In the genomic region with DNA sequence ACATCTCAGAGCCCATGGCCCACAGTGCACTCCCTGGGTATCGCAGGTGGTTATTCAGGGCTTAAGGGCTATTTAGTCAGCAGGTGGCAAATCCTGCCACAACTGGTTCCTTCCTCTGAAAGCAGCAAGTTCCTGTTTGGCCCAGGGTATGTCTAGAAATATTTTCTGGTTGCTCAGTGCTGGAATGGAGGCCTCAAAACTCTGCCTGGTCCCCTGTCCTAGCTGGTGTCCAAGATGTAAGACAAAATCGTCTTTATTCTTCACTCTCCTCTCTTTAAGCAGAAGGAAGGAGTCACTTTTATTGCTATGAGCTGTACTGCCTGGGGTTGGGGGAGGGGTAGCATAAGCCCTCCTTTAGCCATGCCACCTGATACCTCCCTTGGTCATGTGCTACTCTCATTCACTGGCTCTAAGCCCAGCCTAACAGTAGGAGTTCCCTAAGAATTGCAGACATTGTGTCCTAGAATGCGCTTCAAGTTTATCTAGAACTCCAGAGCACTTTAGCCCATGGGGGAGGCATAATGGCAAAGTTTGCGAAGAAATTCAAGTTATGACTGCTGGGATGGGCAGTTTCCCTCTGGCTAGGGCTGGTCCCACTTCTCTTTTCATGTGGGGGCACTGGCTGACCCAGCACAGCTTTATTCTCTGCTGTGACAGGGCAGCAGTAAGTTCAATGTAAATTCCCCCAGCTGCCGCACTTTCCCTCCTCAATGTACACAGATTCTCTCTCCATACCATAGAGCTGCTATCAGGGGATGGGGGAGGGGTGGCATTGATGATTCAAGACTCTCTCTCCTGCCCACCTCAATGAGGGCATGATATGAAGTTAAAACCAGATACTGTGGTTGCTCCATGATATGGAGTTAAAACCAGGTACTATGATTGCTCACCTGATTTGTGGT, we compare ENCODE assay signal across 13 cellular contexts. TPM values are rescaled to one million over a fixed set of nuclear protein-coding genes. Genes with fewer than 3 reads are reported as not detected.
DNase-seq lines count a peak whose midpoint lies in the region; TF ChIP-seq lines count a peak whose summit lies in the region.
"Had no signal": no experiment of that assay in that cellular context is flagged by ENCODE, and none has a peak within 500 bp of the region (broad histone marks: within the 10 kb centered on the region; RNA-seq: fewer than 3 reads in every experiment).

No MANE protein-coding gene starts in this region.

- DNase-seq in NCI-H146 (lab: John Stamatoyannopoulos, UW) (peak; percentile 24), NCI-H146 treated with DMSO at 0.1 percent for 48 hours (lab: John Stamatoyannopoulos, UW; ENCODE audit: unreplicated experiment) (no peak), NCI-H748 (lab: John Stamatoyannopoulos, UW; ENCODE audit: unreplicated experiment) (peak; percentile 80), fibroblast of gingiva (ENCODE audit: low read depth) (peak; percentile 64), smooth muscle cell of the brain vasculature (ENCODE audit: low read depth, low spot score) (peak; percentile 94), adrenal gland (no peak), tibial nerve (ENCODE audit: low spot score in 2 of 2) (no peak), ACHN (no peak)
- DNase-seq: activated gamma-delta T cell, heart right ventricle had no signal

- no peak overlapping the region for H3K4me3 ChIP-seq in adrenal gland
- H3K4me3 ChIP-seq in tibial nerve = no peak overlapping the region
- H3K4me3 ChIP-seq: A549, heart right ventricle, SJSA1, thoracic aorta had no signal

- 66 to 86% (median 77%) methylated on average over 5 of the region's 5 CpGs for WGBS in adrenal gland, 4 donors
- 63 to 72% methylated on average over 5 of the region's 5 CpGs for WGBS in tibial nerve, 2 donors

- TF ChIP-seq EP300 in tibial nerve (IDR thresholded peaks at IDR 0.05) = no peak

- no peaks in the 10 kb centered on the region for H3K36me3 ChIP-seq in adrenal gland (replicated peaks in 1 of 2)
- H3K36me3 ChIP-seq in tibial nerve = no peaks in the 10 kb centered on the region
- H3K36me3 ChIP-seq: heart right ventricle, SJSA1, thoracic aorta had no signal

- TF ChIP-seq CTCF in adrenal gland (IDR thresholded peaks at IDR 0.05) = no peak
- no peak for TF ChIP-seq CTCF in tibial nerve (IDR thresholded peaks at IDR 0.05)

- H3K27ac ChIP-seq in adrenal gland (no peak overlapping the region), tibial nerve (no peak overlapping the region)
- H3K27ac ChIP-seq: A549, heart right ventricle, SJSA1, thoracic aorta had no signal

- peaks cover 4% of the 10 kb centered on the region for H3K27me3 ChIP-seq in adrenal gland
- no peaks in the 10 kb centered on the region for H3K27me3 ChIP-seq in tibial nerve
- H3K27me3 ChIP-seq: SJSA1 had no signal

- in situ Hi-C loops in ACHN (cut with HindIII; ENCODE audit: low pct_ligation_motif_present, low pct_unique_long_range_greater_than_20kb, low sequenced_read_pairs) = no loop called here

- intact Hi-C loops in adrenal gland (cut with DNase I) = no loop called here

- H3K4me1 ChIP-seq in adrenal gland (replicated peaks in 1 of 2) (no peaks in the 10 kb centered on the region), tibial nerve (peaks cover 0 to under 1% (median 0%) of the 10 kb centered on the region in 4 donors)
- H3K4me1 ChIP-seq: A549, heart right ventricle, SJSA1 had no signal

- H3K9me3 ChIP-seq in adrenal gland (replicated peaks in 1 of 3) (no peaks in the 10 kb centered on the region), tibial nerve (peaks cover 0 to 10% (median 1%) of the 10 kb centered on the region in 4 donors)
- H3K9me3 ChIP-seq: A549, SJSA1, thoracic aorta had no signal

- TF ChIP-seq POLR2A in adrenal gland (IDR thresholded peaks at IDR 0.05) (no peak), tibial nerve (IDR thresholded peaks at IDR 0.05) (no peak)

RNA-seq across cellular contexts. Expression of a gene that starts 27.1 kb away (rescaled TPM):
- total RNA-seq in adrenal gland (10 to 100 TPM; 11.4 to 17.7 (median 14.9) TPM), tibial nerve (10 to 100 TPM; 20.6 to 26.0 (median 22.9) TPM)
- 10 to 100 TPM in 2 of 3 donors, 1 to 10 TPM in 1; 9.2 to 22.0 (median 12.3) TPM for polyA plus RNA-seq in adrenal gland

Comparison
In these comparisons a context has a peak if more than half of its experiments do, and no peak if none do; other contexts are left out.
1. DNase-seq: peak in NCI-H146 (single experiment), NCI-H748 (single experiment), fibroblast of gingiva (single experiment) and smooth muscle cell of the brain vasculature (single experiment); none in NCI-H146 treated with DMSO at 0.1 percent for 48 hours (single experiment), adrenal gland (0 of 7), tibial nerve (0 of 2) and ACHN (single experiment).